ENCODE assay signal across 25 cellular contexts in the genomic region with DNA sequence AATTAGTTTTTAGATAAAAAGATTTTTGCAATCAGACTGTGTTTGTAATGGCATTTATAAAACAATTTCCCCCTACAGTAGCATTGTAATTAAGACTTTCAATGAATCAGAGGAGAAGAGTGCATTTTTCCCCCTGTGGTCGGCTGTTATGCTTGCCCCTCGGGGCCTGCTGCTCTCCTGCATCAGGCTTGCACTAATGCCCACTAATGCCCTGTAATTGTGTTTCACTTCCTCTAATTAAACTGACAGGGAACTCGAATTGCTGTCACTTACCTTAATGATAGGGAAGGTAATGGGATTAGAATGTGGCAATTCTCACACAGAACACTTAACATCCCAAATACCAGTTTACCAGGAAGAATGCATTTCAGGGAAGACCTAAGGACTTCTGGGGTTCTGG.
A peak's percentile ranks its signal among the peaks of the same experiment; 100 is the strongest.
DNase-seq lines count a peak whose midpoint lies in the region; ATAC-seq and TF ChIP-seq lines count a peak whose summit lies in the region.
"Had no signal": no experiment of that assay in that cellular context is flagged by ENCODE, and none has a peak within 500 bp of the region (broad histone marks: within the 10 kb centered on the region; RNA-seq: fewer than 3 reads in every experiment).

No MANE protein-coding gene starts in this region.

- no peak overlapping the region for H3K27ac ChIP-seq in neuronal stem cell (replicated peaks; ENCODE audit: low read length)
- H3K27ac ChIP-seq: esophagus muscularis mucosa, foreskin keratinocyte, KMS-11, Peyer's patch, skin epidermis, thoracic aorta had no signal

- H3K27me3 ChIP-seq in neuronal stem cell (ENCODE audit: control insufficient read depth in 3 of 3, insufficient read depth in 3 of 3, low read depth in 1 of 3, low read length in 3 of 3): no peaks in the 10 kb centered on the region
- H3K27me3 ChIP-seq: esophagus muscularis mucosa, foreskin keratinocyte, Peyer's patch had no signal

- peak; percentile 92 for DNase-seq in NCI-H69 (lab: John Stamatoyannopoulos, UW)
- peak; percentile 18 for DNase-seq in neuronal stem cell (ENCODE audit: low spot score)
- no peak for DNase-seq in cerebellar cortex (ENCODE audit: low spot score)
- no peak for DNase-seq in OCI-M2 (lab: John Stamatoyannopoulos, UW; ENCODE audit: unreplicated experiment)
- DNase-seq in NCI-H187 (lab: John Stamatoyannopoulos, UW): no peak
- no peak for DNase-seq in sciatic nerve (ENCODE audit: low spot score)
- DNase-seq: activated CD8-positive, alpha-beta T cell treated with anti-CD3 and anti-CD28 coated beads, Interleukin-2, amount 10 ng/mL, durations not matched to agents 7 days and 5 days; activated gamma-delta T cell; activated naive CD8-positive, alpha-beta T cell treated with anti-CD3 and anti-CD28 coated beads, Interleukin-2, amount 50 U/mL, for 24 hours; CD4-positive, CD25-positive, alpha-beta regulatory T cell; dermis blood vessel endothelial cell; foreskin keratinocyte; left colon; mesenchymal stem cell; NCI-H146; NCI-H226; occipital lobe; Peyer's patch; stimulated activated naive CD8-positive, alpha-beta T cell treated with anti-CD3 and anti-CD28 coated beads, Interleukin-15, Interleukin-2, amounts not matched to agents 100 U/mL and 50 U/mL, for 24 hours had no signal

- H2BK5ac ChIP-seq in neuronal stem cell (ENCODE audit: low read length): no peak overlapping the region

- ATAC-seq in GM18868 (IDR thresholded peaks at IDR 0.05; ENCODE audit: unreplicated experiment): peak; percentile 50
- no peak; the same call in 2 of the 3 replicates for ATAC-seq in SK-N-SH treated with all-trans-retinoic acid at 6 μM for 48 hours
- no peak for ATAC-seq in sciatic nerve
- ATAC-seq: activated CD8-positive, alpha-beta T cell treated with anti-CD3 and anti-CD28 coated beads, Interleukin-2, amount 10 ng/mL, durations not matched to agents 7 days and 5 days; activated naive CD8-positive, alpha-beta T cell treated with anti-CD3 and anti-CD28 coated beads, Interleukin-2, amount 50 U/mL, for 24 hours; foreskin keratinocyte; left colon; stimulated activated naive CD8-positive, alpha-beta T cell treated with anti-CD3 and anti-CD28 coated beads, Interleukin-15, Interleukin-2, amounts not matched to agents 100 U/mL and 50 U/mL, for 24 hours had no signal

- H3K14ac ChIP-seq in neuronal stem cell (ENCODE audit: low read length): no peak overlapping the region

- no peak overlapping the region for H2BK120ac ChIP-seq in neuronal stem cell (ENCODE audit: low read depth, low read length)

- H3K9me3 ChIP-seq in neuronal stem cell (replicated peaks in 1 of 2; ENCODE audit: control insufficient read depth in 2 of 2, insufficient read depth in 1 of 2, low read depth in 1 of 2, low read length in 2 of 2): no peaks in the 10 kb centered on the region
- H3K9me3 ChIP-seq: esophagus muscularis mucosa, Peyer's patch, thoracic aorta had no signal

- no peak overlapping the region for H2AFZ ChIP-seq in neuronal stem cell (ENCODE audit: low read length)

- H3K4me2 ChIP-seq in neuronal stem cell (ENCODE audit: insufficient read depth, low read length, poor library complexity, severe bottlenecking): no peak overlapping the region
- H3K4me2 ChIP-seq: KMS-11 had no signal

- no CpG with 5 or more reads among the region's 3 CpGs for WGBS in neuronal stem cell (ENCODE audit: extremely low coverage in 2 of 2, insufficient read length in 2 of 2, insufficient replicate concordance in 1 of 2), 2 donors

- no peaks in the 10 kb centered on the region for H3K36me3 ChIP-seq in neuronal stem cell (replicated peaks in 1 of 2; ENCODE audit: control insufficient read depth in 2 of 2, insufficient read depth in 2 of 2, low read length in 2 of 2)
- H3K36me3 ChIP-seq: esophagus muscularis mucosa, Peyer's patch, thoracic aorta had no signal

- no peak overlapping the region for H4K91ac ChIP-seq in neuronal stem cell (ENCODE audit: low read depth, low read length, poor library complexity)

- peaks cover 0 to 7% of the 10 kb centered on the region in 2 donors for H3K4me1 ChIP-seq in neuronal stem cell (ENCODE audit: control insufficient read depth in 2 of 2, insufficient read depth in 1 of 2, low read depth in 1 of 2, low read length in 2 of 2)
- H3K4me1 ChIP-seq: foreskin keratinocyte, Peyer's patch had no signal

- no peak overlapping the region for H3K4me3 ChIP-seq in neuronal stem cell (ENCODE audit: low read length in 2 of 2)
- H3K4me3 ChIP-seq: esophagus muscularis mucosa, Peyer's patch, skin epidermis, thoracic aorta had no signal

- H2BK12ac ChIP-seq in neuronal stem cell (ENCODE audit: low read length): no peak overlapping the region

- no peak overlapping the region for H3K18ac ChIP-seq in neuronal stem cell (ENCODE audit: low read length)

- no peak overlapping the region for H3K23ac ChIP-seq in neuronal stem cell (ENCODE audit: low read depth, low read length, poor library complexity)

- H4K8ac ChIP-seq in neuronal stem cell (ENCODE audit: low read depth, low read length): no peak overlapping the region

- H2AK5ac ChIP-seq in neuronal stem cell (ENCODE audit: low read depth, low read length): no peak overlapping the region

- intact Hi-C loops in sciatic nerve (cut with DNase I): loop anchor here (5.0 kb wide), 1 partner anchor 442 kb away; no protein-coding TSS in a partner anchor

- H3K4ac ChIP-seq in neuronal stem cell (ENCODE audit: low read length): no peak overlapping the region

- no peak overlapping the region for H3K9ac ChIP-seq in neuronal stem cell (ENCODE audit: low read depth, low read length, poor library complexity)
- H3K9ac ChIP-seq: KMS-11 had no signal

- H2BK15ac ChIP-seq in neuronal stem cell (ENCODE audit: low read length): no peak overlapping the region

- H3K79me1 ChIP-seq in neuronal stem cell (ENCODE audit: low read depth, low read length): no peaks in the 10 kb centered on the region

TF ChIP-seq in SK-N-SH treated with all-trans-retinoic acid at 6 μM for 48 hours, 23 proteins besides CTCF, POLR2A, EP300 and RAD21:
- TF ChIP-seq OSR1 (CRISPR knock-in tag; IDR thresholded peaks at IDR 0.05) (no peak), ISL1 (CRISPR knock-in tag; IDR thresholded peaks at IDR 0.05) (peak; percentile 48; the same call in 1 of the 2 replicates), TCF4 (CRISPR knock-in tag; IDR thresholded peaks at IDR 0.05; ENCODE audit: borderline replicate concordance) (peak; percentile 39; the same call in 1 of the 2 replicates)
- TF ChIP-seq, protein P1, sequence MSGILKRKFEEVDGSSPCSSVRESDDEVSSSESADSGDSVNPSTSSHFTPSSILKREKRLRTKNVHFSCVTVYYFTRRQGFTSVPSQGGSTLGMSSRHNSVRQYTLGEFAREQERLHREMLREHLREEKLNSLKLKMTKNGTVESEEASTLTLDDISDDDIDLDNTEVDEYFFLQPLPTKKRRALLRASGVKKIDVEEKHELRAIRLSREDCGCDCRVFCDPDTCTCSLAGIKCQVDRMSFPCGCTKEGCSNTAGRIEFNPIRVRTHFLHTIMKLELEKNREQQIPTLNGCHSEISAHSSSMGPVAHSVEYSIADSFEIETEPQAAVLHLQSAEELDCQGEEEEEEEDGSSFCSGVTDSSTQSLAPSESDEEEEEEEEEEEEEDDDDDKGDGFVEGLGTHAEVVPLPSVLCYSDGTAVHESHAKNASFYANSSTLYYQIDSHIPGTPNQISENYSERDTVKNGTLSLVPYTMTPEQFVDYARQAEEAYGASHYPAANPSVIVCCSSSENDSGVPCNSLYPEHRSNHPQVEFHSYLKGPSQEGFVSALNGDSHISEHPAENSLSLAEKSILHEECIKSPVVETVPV (CRISPR knock-in tag; IDR thresholded peaks at IDR 0.05): peak; percentile 76; the same call in 1 of the 2 replicates
- TF ChIP-seq, protein P2, sequence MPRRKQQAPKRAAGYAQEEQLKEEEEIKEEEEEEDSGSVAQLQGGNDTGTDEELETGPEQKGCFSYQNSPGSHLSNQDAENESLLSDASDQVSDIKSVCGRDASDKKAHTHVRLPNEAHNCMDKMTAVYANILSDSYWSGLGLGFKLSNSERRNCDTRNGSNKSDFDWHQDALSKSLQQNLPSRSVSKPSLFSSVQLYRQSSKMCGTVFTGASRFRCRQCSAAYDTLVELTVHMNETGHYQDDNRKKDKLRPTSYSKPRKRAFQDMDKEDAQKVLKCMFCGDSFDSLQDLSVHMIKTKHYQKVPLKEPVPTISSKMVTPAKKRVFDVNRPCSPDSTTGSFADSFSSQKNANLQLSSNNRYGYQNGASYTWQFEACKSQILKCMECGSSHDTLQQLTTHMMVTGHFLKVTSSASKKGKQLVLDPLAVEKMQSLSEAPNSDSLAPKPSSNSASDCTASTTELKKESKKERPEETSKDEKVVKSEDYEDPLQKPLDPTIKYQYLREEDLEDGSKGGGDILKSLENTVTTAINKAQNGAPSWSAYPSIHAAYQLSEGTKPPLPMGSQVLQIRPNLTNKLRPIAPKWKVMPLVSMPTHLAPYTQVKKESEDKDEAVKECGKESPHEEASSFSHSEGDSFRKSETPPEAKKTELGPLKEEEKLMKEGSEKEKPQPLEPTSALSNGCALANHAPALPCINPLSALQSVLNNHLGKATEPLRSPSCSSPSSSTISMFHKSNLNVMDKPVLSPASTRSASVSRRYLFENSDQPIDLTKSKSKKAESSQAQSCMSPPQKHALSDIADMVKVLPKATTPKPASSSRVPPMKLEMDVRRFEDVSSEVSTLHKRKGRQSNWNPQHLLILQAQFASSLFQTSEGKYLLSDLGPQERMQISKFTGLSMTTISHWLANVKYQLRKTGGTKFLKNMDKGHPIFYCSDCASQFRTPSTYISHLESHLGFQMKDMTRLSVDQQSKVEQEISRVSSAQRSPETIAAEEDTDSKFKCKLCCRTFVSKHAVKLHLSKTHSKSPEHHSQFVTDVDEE (CRISPR knock-in tag; IDR thresholded peaks at IDR 0.05): 0 out of 2 replicates have a peak, but pooled peaks have one; percentile 49

Comparison
In these comparisons a context has a peak if more than half of its experiments do, and no peak if none do; other contexts are left out.
1. DNase-seq: peak in NCI-H69 (single experiment) and neuronal stem cell (single experiment); none in cerebellar cortex (single experiment), OCI-M2 (single experiment), NCI-H187 (0 of 2) and sciatic nerve (single experiment).